ENCODE assay signal across 18 cellular contexts in genomic region chr4:2649604-2650114, GRCh38.
DNase-seq lines count a peak whose midpoint lies in the region; ATAC-seq and TF ChIP-seq lines count a peak whose summit lies in the region.
"Had no signal": no experiment of that assay in that cellular context is flagged by ENCODE, and none has a peak within 500 bp of the region (broad histone marks: within the 10 kb centered on the region; RNA-seq: fewer than 3 reads in every experiment).

No MANE protein-coding gene starts in this region.

- H3K27ac ChIP-seq in WERI-Rb-1 (no peak overlapping the region), testis (no peak overlapping the region)
- H3K27ac ChIP-seq: BLaER1 had no signal

- 99 to 100% methylated on average over 5 of the region's 5 CpGs for WGBS in testis, 2 donors

- ATAC-seq in GM19324 (IDR thresholded peaks at IDR 0.05; ENCODE audit: low FRiP score, unreplicated experiment) (no peak), HG03432 (IDR thresholded peaks at IDR 0.05; ENCODE audit: unreplicated experiment) (no peak)
- ATAC-seq: GM12878, GM23338 had no signal

- H3K27me3 ChIP-seq in WERI-Rb-1 (ENCODE audit: insufficient read depth, low read depth, severe bottlenecking) = no peaks in the 10 kb centered on the region
- no peaks in the 10 kb centered on the region for H3K27me3 ChIP-seq in testis
- H3K27me3 ChIP-seq: BLaER1 had no signal

- H3K4me1 ChIP-seq in testis = no peaks in the 10 kb centered on the region

- intact Hi-C loops in testis (cut with DNase I; ENCODE audit: low total_unique reads) = no loop called here

- no peak overlapping the region for H3K4me3 ChIP-seq in WERI-Rb-1 (ENCODE audit: low read depth, low read length)
- no peak overlapping the region for H3K4me3 ChIP-seq in testis
- H3K4me3 ChIP-seq: BLaER1, GM12878, GM23338 had no signal

- TF ChIP-seq CTCF in WERI-Rb-1 (IDR thresholded peaks at IDR 0.05; ENCODE audit: low read depth, low read length) (no peak), testis (IDR thresholded peaks at IDR 0.05) (no peak)

- DNase-seq in activated CD8-positive, alpha-beta memory T cell treated with anti-CD3 and anti-CD28 coated beads for 24 hours = peak; percentile 38
- no peak for DNase-seq in activated CD8-positive, alpha-beta memory T cell treated with anti-CD3 and anti-CD28 coated beads, Interleukin-2, amount 50 U/mL, for 4 hours
- peak; percentile 0 for DNase-seq in WERI-Rb-1
- peak; percentile 65 for DNase-seq in mesenteric fat pad (ENCODE audit: low spot score)
- DNase-seq in testis = peak; percentile 5
- no peak for DNase-seq in NCI-H2107 treated with DMSO at 0.1 percent for 48 hours (lab: John Stamatoyannopoulos, UW; ENCODE audit: unreplicated experiment)
- DNase-seq: 8988T; AML-193; Calu3; CD4-positive, CD25-positive, alpha-beta regulatory T cell; DMS 273 treated with DMSO at 0.1 percent for 48 hours; DMS79; H7 had no signal

- H3K36me3 ChIP-seq in WERI-Rb-1 (peaks cover 69% of the 10 kb centered on the region), testis (ENCODE audit: low read depth, missing control alignments) (no peaks in the 10 kb centered on the region)

- no peak for TF ChIP-seq POLR2A in testis (IDR thresholded peaks at IDR 0.05)

- no peaks in the 10 kb centered on the region for H3K9me3 ChIP-seq in WERI-Rb-1 (ENCODE audit: severe bottlenecking)
- H3K9me3 ChIP-seq in testis = no peaks in the 10 kb centered on the region

Comparison
In these comparisons a context has a peak if more than half of its experiments do, and no peak if none do; other contexts are left out.
1. DNase-seq: peak in activated CD8-positive, alpha-beta memory T cell treated with anti-CD3 and anti-CD28 coated beads for 24 hours (single experiment), WERI-Rb-1 (single experiment), mesenteric fat pad (single experiment) and testis (single experiment); none in activated CD8-positive, alpha-beta memory T cell treated with anti-CD3 and anti-CD28 coated beads, Interleukin-2, amount 50 U/mL, for 4 hours (single experiment) and NCI-H2107 treated with DMSO at 0.1 percent for 48 hours (single experiment).